14 cellular contexts compared by ENCODE assay signal in the genomic region with DNA sequence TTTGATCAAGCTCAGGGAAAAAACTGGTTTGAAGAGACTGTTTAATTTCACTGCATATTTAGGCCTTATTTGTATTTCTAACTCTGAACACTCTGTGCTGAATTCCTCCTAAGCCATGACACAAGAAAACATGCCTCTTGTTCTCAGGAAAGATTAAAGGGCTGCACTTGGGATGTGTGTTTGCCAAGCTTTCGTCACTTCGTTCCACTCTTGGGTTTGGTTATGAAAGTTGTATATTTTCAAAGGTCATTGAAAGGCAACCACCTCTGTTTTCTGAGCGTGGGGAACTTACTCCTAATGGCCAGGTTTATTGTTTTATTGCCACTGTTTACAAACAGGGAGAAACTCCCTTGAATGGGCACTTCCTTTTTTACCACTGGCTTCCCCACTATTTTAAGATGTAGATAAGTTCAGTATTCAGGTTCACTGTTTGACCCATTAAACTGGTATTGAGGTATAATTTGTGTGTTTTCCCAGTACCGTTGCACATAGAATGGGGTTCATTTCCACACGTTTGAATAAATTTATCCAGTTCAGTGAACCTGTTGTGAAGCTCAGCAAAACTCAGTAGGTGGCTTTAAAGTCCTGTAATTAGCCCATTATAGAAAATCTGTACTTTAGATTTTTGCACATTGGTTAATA.
"Had no signal": no experiment of that assay in that cellular context is flagged by ENCODE, and none has a peak within 500 bp of the region (broad histone marks: within the 10 kb centered on the region; RNA-seq: fewer than 3 reads in every experiment).

No MANE protein-coding gene starts in this region.

- DNase-seq: activated CD4-positive, alpha-beta T cell treated with anti-CD3 and anti-CD28 coated beads, Interleukin-2, amount 10 ng/mL, durations not matched to agents 7 days and 5 days; activated CD4-positive, CD25-positive, alpha-beta regulatory T cell; activated naive CD4-positive, alpha-beta T cell; activated naive CD8-positive, alpha-beta T cell treated with anti-CD3 and anti-CD28 coated beads, Interleukin-2, amount 10 ng/mL, durations not matched to agents 7 days and 5 days; central memory CD4-positive, alpha-beta T cell; cortex of kidney; effector CD4-positive, alpha-beta T cell; esophagus squamous epithelium; hypothalamus; kidney glomerular epithelial cell; naive thymus-derived CD8-positive, alpha-beta T cell; stimulated activated CD4-positive, alpha-beta T cell treated with anti-CD3 and anti-CD28 coated beads, Interleukin-2, amount 100 ng/mL, for 48 hours; SW 1271 had no signal

- H3K4me3 ChIP-seq: esophagus squamous epithelium had no signal

- ATAC-seq: naive thymus-derived CD8-positive, alpha-beta T cell; stimulated activated memory B cell treated with anti-CD40 and anti-IgM and Interleukin-4, amounts not matched to agents 10 μg/mL and 1 μg/mL and 100 μg/mL, for 72 hours had no signal

- H3K27ac ChIP-seq: esophagus squamous epithelium had no signal

- H3K36me3 ChIP-seq: esophagus squamous epithelium had no signal

- H3K9me3 ChIP-seq: esophagus squamous epithelium had no signal

- H3K4me1 ChIP-seq: esophagus squamous epithelium had no signal

- H3K27me3 ChIP-seq: esophagus squamous epithelium had no signal
